In genomic region chr2:120230515-120231471, GRCh38 we compare ENCODE assay signal across 1 cellular context.
TF ChIP-seq lines count a peak whose summit lies in the region.

No MANE protein-coding gene starts in this region.

TF ChIP-seq in GM23338, 12 proteins besides CTCF, POLR2A, EP300 and RAD21:
- TF ChIP-seq ZNF462 (CRISPR knock-in tag; IDR thresholded peaks at IDR 0.05) (no peak), NANOG (IDR thresholded peaks at IDR 0.05; ENCODE audit: borderline replicate concordance) (no peak), REST (IDR thresholded peaks at IDR 0.05; ENCODE audit: unreplicated experiment) (no peak), STAT1 (IDR thresholded peaks at IDR 0.05; ENCODE audit: unreplicated experiment) (no peak), EZH2phosphoT487 (IDR thresholded peaks at IDR 0.05; ENCODE audit: unreplicated experiment) (no peak), ZNF331 (CRISPR knock-in tag; IDR thresholded peaks at IDR 0.05; ENCODE audit: low read depth) (no peak), CREB1 (CRISPR knock-in tag; IDR thresholded peaks at IDR 0.05; ENCODE audit: low read depth) (no peak), POLR2AphosphoS5 (IDR thresholded peaks at IDR 0.05; ENCODE audit: low read depth) (no peak), ETS1 (IDR thresholded peaks at IDR 0.05) (no peak), EZH2 (IDR thresholded peaks at IDR 0.05; ENCODE audit: low read depth, unreplicated experiment) (no peak), JUNB (IDR thresholded peaks at IDR 0.05; ENCODE audit: unreplicated experiment) (no peak), ZNF114 (CRISPR knock-in tag; IDR thresholded peaks at IDR 0.05) (no peak)
